23 cellular contexts compared by ENCODE assay signal in genomic region chr1:107817909-107818308, GRCh38.
DNase-seq lines count a peak whose midpoint lies in the region; ATAC-seq and TF ChIP-seq lines count a peak whose summit lies in the region.
"Had no signal": no experiment of that assay in that cellular context is flagged by ENCODE, and none has a peak within 500 bp of the region (broad histone marks: within the 10 kb centered on the region; RNA-seq: fewer than 3 reads in every experiment).

No MANE protein-coding gene starts in this region.

- no peak overlapping the region for H2AFZ ChIP-seq in DND-41 (ENCODE audit: low read depth, low read length)
- H2AFZ ChIP-seq: GM23248 had no signal

- DNase-seq in NCI-H2171 treated with DMSO at 0.1 percent for 48 hours (lab: John Stamatoyannopoulos, UW) = peak; percentile 41
- no peak for DNase-seq in NCI-H2171 (lab: John Stamatoyannopoulos, UW)
- peak; percentile 40 for DNase-seq in A673 (ENCODE audit: low spot score)
- DNase-seq in DND-41 = no peak
- peak; percentile 17 to 85 for DNase-seq in dermis microvascular lymphatic vessel endothelial cell (ENCODE audit: low read depth in 2 of 2)
- DNase-seq in activated T-cell treated with anti-CD3 and anti-CD28 coated beads, Interleukin-2, amount 50 U/mL, for 48 hours = no peak
- no peak for DNase-seq in NCI-H2029 treated with DMSO at 0.1 percent for 48 hours (lab: John Stamatoyannopoulos, UW)
- DNase-seq: CD8-positive, alpha-beta memory T cell; DMS153; GM23248; HFFc6; KBM-7; MV-4-11; NCI-H1105 treated with DMSO at 0.1 percent for 48 hours; NCI-H1694; NCI-H2081; NCI-H446 treated with DMSO at 0.1 percent for 48 hours; NCI-H526; SIG-M5 had no signal

- CTCF ChIA-PET in A673 (lab: Charles Lee) = no interaction called here

- H3K36me3 ChIP-seq in A673 (ENCODE audit: insufficient read depth, low read length, poor library complexity, severe bottlenecking) (no peaks in the 10 kb centered on the region), DND-41 (ENCODE audit: insufficient read depth, low read length) (peaks cover 6% of the 10 kb centered on the region; the same call in 1 of the 2 replicates)
- H3K36me3 ChIP-seq: HAP-1 had no signal

- H3K27ac ChIP-seq in A673 (ENCODE audit: low read depth, low read length, poor library complexity, severe bottlenecking) = no peak overlapping the region
- peak overlapping the region; percentile 5; the same call in 1 of the 2 replicates for H3K27ac ChIP-seq in DND-41 (ENCODE audit: low read length)
- H3K27ac ChIP-seq: C4-2B, GM23248, SK-N-MC had no signal

- H3K9ac ChIP-seq in DND-41 (ENCODE audit: low read depth, low read length) = no peak overlapping the region
- H3K9ac ChIP-seq: GM23248 had no signal

- no peaks in the 10 kb centered on the region for H4K20me1 ChIP-seq in DND-41 (ENCODE audit: insufficient read depth, low read length)

- H3K27me3 ChIP-seq in A673 (replicated peaks; ENCODE audit: insufficient read depth, low read depth, low read length, poor library complexity) (peaks cover 72% of the 10 kb centered on the region), DND-41 (ENCODE audit: insufficient read depth, low read length, poor library complexity) (no peaks in the 10 kb centered on the region)

- H3K9me3 ChIP-seq in A673 (ENCODE audit: low read depth, low read length, poor library complexity, severe bottlenecking) (no peaks in the 10 kb centered on the region), DND-41 (ENCODE audit: insufficient read depth, low read length, severe bottlenecking) (no peaks in the 10 kb centered on the region)
- H3K9me3 ChIP-seq: HAP-1 had no signal

- peaks cover 51% of the 10 kb centered on the region for H3K79me2 ChIP-seq in DND-41 (ENCODE audit: insufficient read depth, low read length)

- intact Hi-C loops in A673 (cut with micrococcal nuclease; ENCODE audit: unreplicated experiment) = loop anchor here (10.0 kb wide), 1 partner anchor 147 kb away; the partner anchor contains the start of gene VAV3

- ATAC-seq in DND-41 (ENCODE audit: insufficient read depth, low read depth) (no peak; the same call in 2 of the 3 replicates), GM19397 (IDR thresholded peaks at IDR 0.05; ENCODE audit: unreplicated experiment) (no peak)

- H3K4me1 ChIP-seq in A673 (ENCODE audit: insufficient read depth, low read length, poor library complexity, severe bottlenecking) (peaks cover 2% of the 10 kb centered on the region), DND-41 (ENCODE audit: insufficient read depth, low read length) (peaks cover 9% of the 10 kb centered on the region; the same call in 1 of the 2 replicates)
- H3K4me1 ChIP-seq: HAP-1 had no signal

- TF ChIP-seq CTCF in A673 (conservative IDR thresholded peaks at IDR 0.05; ENCODE audit: low read depth, low read length) = no peak
- no peak for TF ChIP-seq CTCF in DND-41 (IDR thresholded peaks at IDR 0.05; ENCODE audit: borderline replicate concordance, extremely low read depth, low read length, poor library complexity, severe bottlenecking)

- POLR2A ChIA-PET in A673 (lab: Charles Lee; ENCODE audit: low non-redundant PET) = no interaction called here

- H3K4me2 ChIP-seq in DND-41 (ENCODE audit: insufficient read depth, low read length) = no peak overlapping the region

- BruUV-seq in A673 (replicated peaks; lab: Mats Ljungman, UMichigan) = no TSS peak

- H3K4me3 ChIP-seq in A673 (ENCODE audit: low read depth, low read length, poor library complexity, severe bottlenecking) (no peak overlapping the region), DND-41 (ENCODE audit: low read depth in 1 of 2, low read length in 2 of 2) (no peak overlapping the region)
- H3K4me3 ChIP-seq: GM23248, HAP-1, SK-N-MC had no signal

Comparison
In these comparisons a context has a peak if more than half of its experiments do, and no peak if none do; other contexts are left out.
1. DNase-seq: peak in NCI-H2171 treated with DMSO at 0.1 percent for 48 hours (single experiment), A673 (single experiment) and dermis microvascular lymphatic vessel endothelial cell (2 of 2); none in NCI-H2171 (single experiment), DND-41 (single experiment), activated T-cell treated with anti-CD3 and anti-CD28 coated beads, Interleukin-2, amount 50 U/mL, for 48 hours (0 of 2) and NCI-H2029 treated with DMSO at 0.1 percent for 48 hours (single experiment).